In genomic region chr3:153350420-153350819, GRCh38 we compare ENCODE assay signal across 2 cellular contexts.
A peak's percentile ranks its signal among the peaks of the same experiment; 100 is the strongest.
TF ChIP-seq lines count a peak whose summit lies in the region.

No MANE protein-coding gene starts in this region.

TF ChIP-seq in HepG2, 621 proteins besides CTCF, POLR2A, EP300 and RAD21 (continued from another document and continues in another):
- peak; percentile 80 for TF ChIP-seq ARID5B (CRISPR knock-in tag; IDR thresholded peaks at IDR 0.05)
- peak; percentile 69 for TF ChIP-seq TEAD3 (CRISPR knock-in tag; optimal IDR thresholded peaks at IDR 0.05; ENCODE audit: borderline replicate concordance)
- peak; percentile 49; the same call in 1 of the 2 replicates for TF ChIP-seq FOXA3 (CRISPR knock-in tag; IDR thresholded peaks at IDR 0.05)
- 0 out of 2 replicates have a peak, but pooled peaks have one; percentile 52 for TF ChIP-seq ISL2 (CRISPR knock-in tag; IDR thresholded peaks at IDR 0.05)
- TF ChIP-seq FOXP1 (IDR thresholded peaks at IDR 0.05) = no peak
- peak; percentile 16; the same call in 1 of the 2 replicates for TF ChIP-seq FOXP1 (CRISPR knock-in tag; IDR thresholded peaks at IDR 0.05)
- TF ChIP-seq GATAD2A (CRISPR knock-in tag; IDR thresholded peaks at IDR 0.05) = peak; percentile 21; the same call in 1 of the 2 replicates
- 0 out of 2 replicates have a peak, but pooled peaks have one; percentile 22 for TF ChIP-seq PAXIP1 (CRISPR knock-in tag; conservative IDR thresholded peaks at IDR 0.05)
- peak; percentile 24; the same call in 1 of the 2 replicates for TF ChIP-seq HNF4A (CRISPR knock-in tag; IDR thresholded peaks at IDR 0.05)
- no peak for TF ChIP-seq SOX13 (IDR thresholded peaks at IDR 0.05)
- TF ChIP-seq SOX13 (CRISPR knock-in tag; conservative IDR thresholded peaks at IDR 0.05 in 1 of 2, IDR thresholded peaks at IDR 0.05 in 1 of 2) = peak in 1 of 2 experiments; percentile 44; a peak in 1 of 4 replicates
- peak; percentile 17; the same call in 1 of the 2 replicates for TF ChIP-seq RARA (CRISPR knock-in tag; IDR thresholded peaks at IDR 0.05)
- no peak for TF ChIP-seq TEAD2 (CRISPR knock-in tag; IDR thresholded peaks at IDR 0.05)
- TF ChIP-seq NCOA2 (CRISPR knock-in tag; IDR thresholded peaks at IDR 0.05) = peak; percentile 75; the same call in 1 of the 2 replicates
- TF ChIP-seq TCF7 (IDR thresholded peaks at IDR 0.05; ENCODE audit: low read depth) = peak; percentile 89
- TF ChIP-seq HMG20A (CRISPR knock-in tag; IDR thresholded peaks at IDR 0.05; ENCODE audit: borderline replicate concordance) = peak; percentile 93
- 0 out of 2 replicates have a peak, but pooled peaks have one; percentile 31 for TF ChIP-seq HMG20B (CRISPR knock-in tag; conservative IDR thresholded peaks at IDR 0.05)
- TF ChIP-seq ZMAT3 (CRISPR knock-in tag; conservative IDR thresholded peaks at IDR 0.05) = no peak
- no peak for TF ChIP-seq ZNF513 (CRISPR knock-in tag; conservative IDR thresholded peaks at IDR 0.05)
- TF ChIP-seq CREM (IDR thresholded peaks at IDR 0.05) = peak; percentile 43; the same call in 1 of the 2 replicates
- TF ChIP-seq CREM (CRISPR knock-in tag; IDR thresholded peaks at IDR 0.05) = no peak
- no peak for TF ChIP-seq KLF16 (CRISPR knock-in tag; IDR thresholded peaks at IDR 0.05)
- TF ChIP-seq FOXA1 (IDR thresholded peaks at IDR 0.05) = no peak
- peak; percentile 42; the same call in 1 of the 2 replicates for TF ChIP-seq FOXA1 (CRISPR knock-in tag; IDR thresholded peaks at IDR 0.05)
- TF ChIP-seq CBFB (CRISPR knock-in tag; IDR thresholded peaks at IDR 0.05) = peak; percentile 94
- peak; percentile 64; the same call in 1 of the 2 replicates for TF ChIP-seq ZBTB20 (CRISPR knock-in tag; IDR thresholded peaks at IDR 0.05; ENCODE audit: borderline replicate concordance, low read depth)
- TF ChIP-seq ZNF543 (CRISPR knock-in tag; IDR thresholded peaks at IDR 0.05) = no peak

TF ChIP-seq in SK-N-SH, 30 proteins besides CTCF, POLR2A, EP300 and RAD21 (continued from another document):
- TF ChIP-seq FOSL2 (IDR thresholded peaks at IDR 0.05; ENCODE audit: borderline replicate concordance, low read depth) = 0 out of 2 replicates have a peak, but pooled peaks have one; percentile 11
- TF ChIP-seq RFX5 (IDR thresholded peaks at IDR 0.05; ENCODE audit: low read length) = no peak
- TF ChIP-seq MEF2A (IDR thresholded peaks at IDR 0.05; ENCODE audit: borderline replicate concordance, low read depth) = no peak
- TF ChIP-seq EZH2phosphoT487 (IDR thresholded peaks at IDR 0.05; ENCODE audit: borderline replicate concordance, low read depth) = no peak
- no peak for TF ChIP-seq USF1 (IDR thresholded peaks at IDR 0.05; ENCODE audit: borderline replicate concordance, low read depth)
- no peak for TF ChIP-seq RXRA (IDR thresholded peaks at IDR 0.05; ENCODE audit: borderline replicate concordance, low read depth)
- TF ChIP-seq PBX3 (IDR thresholded peaks at IDR 0.05) = peak; percentile 37
- TF ChIP-seq RCOR1 (IDR thresholded peaks at IDR 0.05; ENCODE audit: low read length) = no peak
- TF ChIP-seq FOXM1 (IDR thresholded peaks at IDR 0.05; ENCODE audit: low read depth) = no peak
- TF ChIP-seq YY1 (IDR thresholded peaks at IDR 0.05; ENCODE audit: low read depth) = no peak
- TF ChIP-seq ELF1 (IDR thresholded peaks at IDR 0.05) = no peak
- TF ChIP-seq TCF12 (IDR thresholded peaks at IDR 0.05) = peak; percentile 52; the same call in 1 of the 2 replicates
- TF ChIP-seq CHD2 (IDR thresholded peaks at IDR 0.05; ENCODE audit: low read length, partially characterized antibody) = no peak
- no peak for TF ChIP-seq IRF3 (IDR thresholded peaks at IDR 0.05; ENCODE audit: low read depth, low read length)
- TF ChIP-seq NRF1 (IDR thresholded peaks at IDR 0.05; ENCODE audit: low read depth, low read length) = no peak
- TF ChIP-seq GATA2 (CRISPR knock-in tag; IDR thresholded peaks at IDR 0.05) = no peak
- peak; percentile 43; the same call in 1 of the 2 replicates for TF ChIP-seq TEAD4 (IDR thresholded peaks at IDR 0.05; ENCODE audit: borderline replicate concordance, insufficient read depth)
